ENCODE assay signal across 7 cellular contexts in genomic region chr4:161134795-161135194, GRCh38.
"Had no signal": no experiment of that assay in that cellular context is flagged by ENCODE, and none has a peak within 500 bp of the region (broad histone marks: within the 10 kb centered on the region; RNA-seq: fewer than 3 reads in every experiment).

No MANE protein-coding gene starts in this region.

- DNase-seq: IMR-90, KBM-7, KG1 had no signal

- ATAC-seq: K562 had no signal

- H3K4me3 ChIP-seq: K562 had no signal

- H3K27ac ChIP-seq: HL-60, KMS-11 had no signal

- H3K4me2 ChIP-seq: KMS-11 had no signal

- FAIRE-seq: HTR-8/SVneo, K562 had no signal

- H3K9ac ChIP-seq: KMS-11 had no signal
